Comparison of ENCODE assay signal across 1 cellular context in genomic region chr20:38658879-38659612, GRCh38.
TF ChIP-seq lines count a peak whose summit lies in the region.

No MANE protein-coding gene starts in this region.

TF ChIP-seq in GM23338, 12 proteins besides CTCF, POLR2A, EP300 and RAD21 (continued from another document):
- no peak for TF ChIP-seq ZNF462 (CRISPR knock-in tag; IDR thresholded peaks at IDR 0.05)
